ENCODE assay signal across 1 cellular context in genomic region chr17:50063516-50064252, GRCh38.
TF ChIP-seq lines count a peak whose summit lies in the region.

No MANE protein-coding gene starts in this region.

TF ChIP-seq in H1, 55 proteins besides CTCF, POLR2A, EP300 and RAD21:
- no peak for TF ChIP-seq BACH1 (IDR thresholded peaks at IDR 0.05; ENCODE audit: low read length)
- TF ChIP-seq JUND (IDR thresholded peaks at IDR 0.05; ENCODE audit: low read length) = no peak
- TF ChIP-seq SRF (IDR thresholded peaks at IDR 0.05; ENCODE audit: low read depth, low read length) = no peak
- TF ChIP-seq SIN3A (conservative IDR thresholded peaks at IDR 0.05 in 1 of 2, IDR thresholded peaks at IDR 0.05 in 1 of 2; ENCODE audit: low read depth in 1 of 2, low read length in 2 of 2) = no peak
- TF ChIP-seq MAFK (IDR thresholded peaks at IDR 0.05; ENCODE audit: low read depth, low read length) = no peak
- no peak for TF ChIP-seq ATF3 (IDR thresholded peaks at IDR 0.05; ENCODE audit: insufficient read depth, low read depth, low read length)
- no peak for TF ChIP-seq KDM1A (IDR thresholded peaks at IDR 0.05; ENCODE audit: borderline replicate concordance, low read length)
- TF ChIP-seq SUZ12 (IDR thresholded peaks at IDR 0.05; ENCODE audit: low read length) = no peak
- no peak for TF ChIP-seq RNF2 (IDR thresholded peaks at IDR 0.05; ENCODE audit: borderline replicate concordance, low read depth, low read length, missing control alignments, poor library complexity, severe bottlenecking)
- no peak for TF ChIP-seq E2F6 (IDR thresholded peaks at IDR 0.05)
- no peak for TF ChIP-seq BCL11A (IDR thresholded peaks at IDR 0.05; ENCODE audit: low read depth in 2 of 2, low read length in 2 of 2)
- TF ChIP-seq TEAD4 (IDR thresholded peaks at IDR 0.05; ENCODE audit: low read depth, low read length) = no peak
- TF ChIP-seq TBP (IDR thresholded peaks at IDR 0.05; ENCODE audit: low read depth, low read length) = no peak
- no peak for TF ChIP-seq ASH2L (IDR thresholded peaks at IDR 0.05; ENCODE audit: low read length)
- no peak for TF ChIP-seq HDAC6 (IDR thresholded peaks at IDR 0.05; ENCODE audit: low read depth, low read length)
- TF ChIP-seq GABPA (IDR thresholded peaks at IDR 0.05; ENCODE audit: borderline replicate concordance, insufficient read depth, low read length) = no peak
TF ChIP-seq in H1: peak in this region for 0.
